25 cellular contexts compared by ENCODE assay signal in genomic region chr9:80501635-80502034, GRCh38.
A peak's percentile ranks its signal among the peaks of the same experiment; 100 is the strongest.
DNase-seq lines count a peak whose midpoint lies in the region; ATAC-seq, FAIRE-seq and TF ChIP-seq lines count a peak whose summit lies in the region.
"Had no signal": no experiment of that assay in that cellular context is flagged by ENCODE, and none has a peak within 500 bp of the region (broad histone marks: within the 10 kb centered on the region; RNA-seq: fewer than 3 reads in every experiment).

No MANE protein-coding gene starts in this region.

- no peak overlapping the region for H3K4me2 ChIP-seq in GM12878 (ENCODE audit: control insufficient read depth, insufficient read depth)

- FAIRE-seq in GM12878 (lab: Jason Lieb, UNC) = no peak
- FAIRE-seq: small intestine had no signal

- H3K27ac ChIP-seq in GM12878 (ENCODE audit: control insufficient read depth, insufficient read depth) = no peak overlapping the region
- H3K27ac ChIP-seq in heart left ventricle = no peak overlapping the region
- H3K27ac ChIP-seq: neutrophil, psoas muscle, SJSA1 had no signal

- no TSS peak for BruUV-seq in GM12878 (replicated peaks; lab: Mats Ljungman, UMichigan)

- no peaks in the 10 kb centered on the region for H3K79me2 ChIP-seq in GM12878 (ENCODE audit: control insufficient read depth, insufficient read depth, low read length)

- intact Hi-C loops in GM12878 (cut with micrococcal nuclease; ENCODE audit: unreplicated experiment) (loop anchor here (10.0 kb wide), 1 partner anchor 53 kb away; no protein-coding TSS in a partner anchor), heart left ventricle (cut with DNase I) (loop anchor here in 1 of 10 donors (10.0 kb wide), 1 partner anchor 63 kb away; no protein-coding TSS in a partner anchor)

- no peak overlapping the region for H2AFZ ChIP-seq in GM12878 (ENCODE audit: control insufficient read depth, low read depth, low read length)

- no peak for TF ChIP-seq CTCF in GM12878 (IDR thresholded peaks at IDR 0.05 in 2 of 3, conservative IDR thresholded peaks at IDR 0.05 in 1 of 3; ENCODE audit: control insufficient read depth in 2 of 3, extremely low read depth in 1 of 3, insufficient read depth in 1 of 3, low read depth in 3 of 3, low read length in 3 of 3)
- no peak for TF ChIP-seq CTCF in fibroblast of pulmonary artery (IDR thresholded peaks at IDR 0.05; ENCODE audit: low read length, missing control alignments)
- TF ChIP-seq CTCF in GM13977 (IDR thresholded peaks at IDR 0.05; ENCODE audit: extremely low read depth, insufficient read depth, missing control alignments) = no peak
- no peak for TF ChIP-seq CTCF in heart left ventricle (IDR thresholded peaks at IDR 0.05)

- in situ Hi-C loops in GM12878 (cut with MboI) = no loop called here
- in situ Hi-C loops in GM13977 (cut with MboI; ENCODE audit: low pct_unique_long_range_greater_than_20kb, low sequenced_read_pairs, unreplicated experiment) = no loop called here

- H4K20me1 ChIP-seq in GM12878 (ENCODE audit: control insufficient read depth, insufficient read depth) = no peaks in the 10 kb centered on the region

- SMC1A ChIA-PET in GM12878 (lab: Charles Lee; ENCODE audit: uncharacterized antibody, unreplicated experiment) = interaction anchor here (1.2 to 2.1 kb wide), 5 partner anchors 8 to 31 kb away, joined by 3 to 7 read pairs (median 4); no protein-coding TSS in a partner anchor

- H3K9me3 ChIP-seq in GM12878 (replicated peaks; ENCODE audit: control insufficient read depth, insufficient read depth, low read length) (no peaks in the 10 kb centered on the region), heart left ventricle (no peaks in the 10 kb centered on the region)
- H3K9me3 ChIP-seq: neutrophil, psoas muscle, SJSA1 had no signal

- H3K36me3 ChIP-seq in GM12878 (ENCODE audit: control insufficient read depth in 2 of 2, insufficient read depth in 2 of 2, low read length in 1 of 2) (no peaks in the 10 kb centered on the region), heart left ventricle (no peaks in the 10 kb centered on the region)
- H3K36me3 ChIP-seq: neutrophil, SJSA1 had no signal

- TF ChIP-seq POLR2A in GM12878 (IDR thresholded peaks at IDR 0.05; ENCODE audit: low read depth, low read length) (no peak), heart left ventricle (IDR thresholded peaks at IDR 0.05) (no peak)

- no peaks in the 10 kb centered on the region for H3K27me3 ChIP-seq in GM12878 (replicated peaks in 1 of 2; ENCODE audit: control insufficient read depth in 2 of 2, insufficient read depth in 2 of 2, low read length in 1 of 2)
- no peaks in the 10 kb centered on the region for H3K27me3 ChIP-seq in heart left ventricle
- H3K27me3 ChIP-seq: neutrophil, SJSA1 had no signal

- no peak overlapping the region for H3K9ac ChIP-seq in GM12878 (ENCODE audit: control insufficient read depth, insufficient read depth, low read length)

- RAD21 ChIA-PET in GM12878 (lab: Charles Lee; ENCODE audit: unreplicated experiment) = no interaction called here

- DNase-seq in HK-2 (ENCODE audit: unreplicated experiment) (peak; percentile 11), GM12878 (ENCODE audit: low read depth, low spot score) (no peak), fibroblast of pulmonary artery (ENCODE audit: low read depth) (peak; percentile 24), skeletal muscle cell (ENCODE audit: low read depth) (peak; percentile 17), GM13977 (ENCODE audit: low spot score) (no peak), NOMO-1 treated with dmso at 0.1 percent for 144 hours (lab: John Stamatoyannopoulos, UW; ENCODE audit: unreplicated experiment) (no peak), heart left ventricle (no peak), epidermal melanocyte (ENCODE audit: insufficient read length, low spot score) (no peak)
- DNase-seq: activated naive CD4-positive, alpha-beta T cell treated with anti-CD3 and anti-CD28 coated beads, Interleukin-2, amount 10 ng/mL, durations not matched to agents 7 days and 5 days; anterior cingulate cortex; CD4-positive, alpha-beta memory T cell; DMS153; erythroblast; head of caudate nucleus; left ventricle myocardium superior; NCI-H2107; NCI-H510A treated with DMSO at 0.1 percent for 48 hours; NK-92 treated with Interleukin-12 subunit alpha and Interleukin-12 subunit beta, amount 100 ng/mL, for 24 hours; psoas muscle; small intestine; stimulated activated CD4-positive, alpha-beta T cell treated with anti-CD3 and anti-CD28 coated beads, Interleukin-2, amount 100 ng/mL, for 48 hours; stimulated activated naive B cell treated with anti-CD40 and anti-IgM and Interleukin-4, amounts not matched to agents 10 μg/mL and 1 μg/mL and 100 μg/mL, for 72 hours had no signal

- 0% methylated on average over 3 of the region's 3 CpGs for WGBS in GM12878 (ENCODE audit: insufficient coverage, insufficient replicate concordance, low lambda C conversion rate, missing lambda C conversion rate)
- WGBS in heart left ventricle, 4 donors = 49 to 74% (median 60%) methylated on average over 3 of the region's 3 CpGs

- POLR2A ChIA-PET in GM12878 (lab: Charles Lee) = no interaction called here

- CTCF ChIA-PET in GM12878 (lab: Yijun Ruan, JAX) = interaction anchor here (2.4 kb wide), 1 partner anchor 10 kb away, joined by 5 read pairs; no protein-coding TSS in a partner anchor

- H3K4me3 ChIP-seq in GM12878 (no peak overlapping the region), fibroblast of pulmonary artery (replicated peaks; ENCODE audit: low read depth, low read length) (no peak overlapping the region), skeletal muscle cell (ENCODE audit: low read depth, low read length) (no peak overlapping the region), heart left ventricle (no peak overlapping the region)
- H3K4me3 ChIP-seq: psoas muscle, SJSA1 had no signal

- no peak for TF ChIP-seq RAD21 in GM12878 (IDR thresholded peaks at IDR 0.05; ENCODE audit: insufficient read depth, low read depth, low read length)

- H3K4me1 ChIP-seq in GM12878 (ENCODE audit: control insufficient read depth, insufficient read depth, low read length) = no peaks in the 10 kb centered on the region
- H3K4me1 ChIP-seq in heart left ventricle = peaks cover 0 to 20% (median 3%) of the 10 kb centered on the region in 12 donors
- H3K4me1 ChIP-seq: SJSA1 had no signal

- TF ChIP-seq EP300 in GM12878 (IDR thresholded peaks at IDR 0.05; ENCODE audit: borderline replicate concordance in 1 of 2, control insufficient read depth in 1 of 2, low read depth in 2 of 2, low read length in 2 of 2) = no peak

- no peak for ATAC-seq in GM12878
- ATAC-seq in heart left ventricle = no peak
- ATAC-seq: left ventricle myocardium superior; Panc1; psoas muscle; stimulated activated naive B cell treated with anti-CD40 and anti-IgM and Interleukin-4, amounts not matched to agents 10 μg/mL and 1 μg/mL and 100 μg/mL, for 72 hours had no signal

TF ChIP-seq in GM12878, 131 proteins besides CTCF, POLR2A, EP300 and RAD21:
- TF ChIP-seq, protein P1, sequence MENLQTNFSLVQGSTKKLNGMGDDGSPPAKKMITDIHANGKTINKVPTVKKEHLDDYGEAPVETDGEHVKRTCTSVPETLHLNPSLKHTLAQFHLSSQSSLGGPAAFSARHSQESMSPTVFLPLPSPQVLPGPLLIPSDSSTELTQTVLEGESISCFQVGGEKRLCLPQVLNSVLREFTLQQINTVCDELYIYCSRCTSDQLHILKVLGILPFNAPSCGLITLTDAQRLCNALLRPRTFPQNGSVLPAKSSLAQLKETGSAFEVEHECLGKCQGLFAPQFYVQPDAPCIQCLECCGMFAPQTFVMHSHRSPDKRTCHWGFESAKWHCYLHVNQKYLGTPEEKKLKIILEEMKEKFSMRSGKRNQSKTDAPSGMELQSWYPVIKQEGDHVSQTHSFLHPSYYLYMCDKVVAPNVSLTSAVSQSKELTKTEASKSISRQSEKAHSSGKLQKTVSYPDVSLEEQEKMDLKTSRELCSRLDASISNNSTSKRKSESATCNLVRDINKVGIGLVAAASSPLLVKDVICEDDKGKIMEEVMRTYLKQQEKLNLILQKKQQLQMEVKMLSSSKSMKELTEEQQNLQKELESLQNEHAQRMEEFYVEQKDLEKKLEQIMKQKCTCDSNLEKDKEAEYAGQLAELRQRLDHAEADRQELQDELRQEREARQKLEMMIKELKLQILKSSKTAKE (IDR thresholded peaks at IDR 0.05; ENCODE audit: low read depth, poor library complexity, severe bottlenecking) = no peak
- TF ChIP-seq BCL3 (IDR thresholded peaks at IDR 0.05; ENCODE audit: borderline replicate concordance, insufficient read depth, low read depth, low read length, poor library complexity, severe bottlenecking) (peak; percentile 53), IKZF1 (conservative IDR thresholded peaks at IDR 0.05) (0 out of 2 replicates have a peak, but pooled peaks have one; percentile 26)
TF ChIP-seq in GM12878: peak in this region for 2.

Comparison
In these comparisons a context has a peak if more than half of its experiments do, and no peak if none do; other contexts are left out.
1. DNase-seq: peak in HK-2 (single experiment), fibroblast of pulmonary artery (single experiment) and skeletal muscle cell (single experiment); none in GM12878 (single experiment), GM13977 (single experiment), NOMO-1 treated with dmso at 0.1 percent for 144 hours (single experiment), heart left ventricle (0 of 5) and epidermal melanocyte (single experiment).